Comparison of ENCODE assay signal across 1 cellular context in the genomic region with DNA sequence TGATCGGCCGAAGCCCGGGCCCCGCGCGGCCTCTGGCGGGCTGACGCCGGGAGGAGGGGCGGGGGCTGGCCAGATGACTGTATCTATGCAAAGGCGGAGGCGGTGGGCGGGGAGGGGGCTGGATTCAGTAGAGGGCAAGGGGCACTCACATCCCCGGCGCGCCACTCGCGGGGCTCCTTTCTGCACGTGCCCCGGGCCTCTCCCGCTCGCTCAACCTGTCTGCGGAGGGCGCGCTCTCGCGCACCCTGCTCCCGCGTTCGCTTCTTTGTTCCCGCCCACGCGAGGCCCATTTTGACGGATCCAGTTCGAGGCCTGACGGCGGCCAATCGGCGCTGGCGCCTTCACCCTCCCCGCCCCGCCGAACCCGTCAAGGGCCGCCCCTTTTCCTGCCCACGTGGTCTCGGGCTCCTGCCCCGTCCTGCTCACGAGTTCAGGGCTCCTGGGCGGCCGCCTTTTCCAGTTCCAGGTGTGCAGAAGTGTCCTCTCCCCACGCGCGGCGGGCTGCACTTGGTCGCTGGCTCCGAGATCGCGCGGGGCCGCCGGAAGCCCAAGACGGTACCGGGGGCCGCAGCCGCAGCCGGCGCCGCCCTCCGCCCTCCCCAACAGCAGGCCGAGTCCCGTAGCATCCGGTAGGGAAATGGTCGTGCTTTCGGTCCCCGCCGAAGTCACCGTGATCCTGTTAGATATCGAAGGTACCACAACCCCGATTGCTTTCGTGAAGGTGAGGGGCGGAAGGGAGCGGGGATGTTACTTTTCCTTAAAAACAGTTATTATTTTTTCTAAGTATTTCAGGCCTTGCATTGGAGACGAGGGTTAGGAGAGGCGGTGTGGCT.
A peak's percentile ranks its signal among the peaks of the same experiment; 100 is the strongest.
TF ChIP-seq lines count a peak whose summit lies in the region.

ENOPH1 (plus strand) TSS at position 398 of the 833 bp plus-strand sequence; CDS start at position 638, 240 bp downstream.
HNRNPDL (minus strand) TSS at position 270 of the 833 bp plus-strand sequence. CDS start 772 bp downstream, outside the sequence.

TF ChIP-seq in HepG2, 621 proteins besides CTCF, POLR2A, EP300 and RAD21 (continued from another document and continues in another):
- no peak for TF ChIP-seq ZNF431 (CRISPR knock-in tag; IDR thresholded peaks at IDR 0.05; ENCODE audit: borderline replicate concordance, low read depth)
- TF ChIP-seq SRSF4 (IDR thresholded peaks at IDR 0.05; ENCODE audit: low read depth, low read length, poor library complexity, severe bottlenecking) = no peak
- TF ChIP-seq TGIF2 (CRISPR knock-in tag; IDR thresholded peaks at IDR 0.05) = peak; percentile 67; the same call in 1 of the 2 replicates
- TF ChIP-seq, protein P1, sequence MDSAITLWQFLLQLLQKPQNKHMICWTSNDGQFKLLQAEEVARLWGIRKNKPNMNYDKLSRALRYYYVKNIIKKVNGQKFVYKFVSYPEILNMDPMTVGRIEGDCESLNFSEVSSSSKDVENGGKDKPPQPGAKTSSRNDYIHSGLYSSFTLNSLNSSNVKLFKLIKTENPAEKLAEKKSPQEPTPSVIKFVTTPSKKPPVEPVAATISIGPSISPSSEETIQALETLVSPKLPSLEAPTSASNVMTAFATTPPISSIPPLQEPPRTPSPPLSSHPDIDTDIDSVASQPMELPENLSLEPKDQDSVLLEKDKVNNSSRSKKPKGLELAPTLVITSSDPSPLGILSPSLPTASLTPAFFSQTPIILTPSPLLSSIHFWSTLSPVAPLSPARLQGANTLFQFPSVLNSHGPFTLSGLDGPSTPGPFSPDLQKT (CRISPR knock-in tag; IDR thresholded peaks at IDR 0.05; ENCODE audit: borderline replicate concordance) = 0 out of 2 replicates have a peak, but pooled peaks have one; percentile 70
- TF ChIP-seq ONECUT2 (CRISPR knock-in tag; IDR thresholded peaks at IDR 0.05) = peak; percentile 43
- TF ChIP-seq SALL2 (CRISPR knock-in tag; IDR thresholded peaks at IDR 0.05) = peak; percentile 84
- peak; percentile 66 for TF ChIP-seq TAF1 (CRISPR knock-in tag; IDR thresholded peaks at IDR 0.05)
- peak; percentile 67; the same call in 1 of the 2 replicates for TF ChIP-seq ZNF546 (CRISPR knock-in tag; conservative IDR thresholded peaks at IDR 0.05)
- TF ChIP-seq, protein P2, sequence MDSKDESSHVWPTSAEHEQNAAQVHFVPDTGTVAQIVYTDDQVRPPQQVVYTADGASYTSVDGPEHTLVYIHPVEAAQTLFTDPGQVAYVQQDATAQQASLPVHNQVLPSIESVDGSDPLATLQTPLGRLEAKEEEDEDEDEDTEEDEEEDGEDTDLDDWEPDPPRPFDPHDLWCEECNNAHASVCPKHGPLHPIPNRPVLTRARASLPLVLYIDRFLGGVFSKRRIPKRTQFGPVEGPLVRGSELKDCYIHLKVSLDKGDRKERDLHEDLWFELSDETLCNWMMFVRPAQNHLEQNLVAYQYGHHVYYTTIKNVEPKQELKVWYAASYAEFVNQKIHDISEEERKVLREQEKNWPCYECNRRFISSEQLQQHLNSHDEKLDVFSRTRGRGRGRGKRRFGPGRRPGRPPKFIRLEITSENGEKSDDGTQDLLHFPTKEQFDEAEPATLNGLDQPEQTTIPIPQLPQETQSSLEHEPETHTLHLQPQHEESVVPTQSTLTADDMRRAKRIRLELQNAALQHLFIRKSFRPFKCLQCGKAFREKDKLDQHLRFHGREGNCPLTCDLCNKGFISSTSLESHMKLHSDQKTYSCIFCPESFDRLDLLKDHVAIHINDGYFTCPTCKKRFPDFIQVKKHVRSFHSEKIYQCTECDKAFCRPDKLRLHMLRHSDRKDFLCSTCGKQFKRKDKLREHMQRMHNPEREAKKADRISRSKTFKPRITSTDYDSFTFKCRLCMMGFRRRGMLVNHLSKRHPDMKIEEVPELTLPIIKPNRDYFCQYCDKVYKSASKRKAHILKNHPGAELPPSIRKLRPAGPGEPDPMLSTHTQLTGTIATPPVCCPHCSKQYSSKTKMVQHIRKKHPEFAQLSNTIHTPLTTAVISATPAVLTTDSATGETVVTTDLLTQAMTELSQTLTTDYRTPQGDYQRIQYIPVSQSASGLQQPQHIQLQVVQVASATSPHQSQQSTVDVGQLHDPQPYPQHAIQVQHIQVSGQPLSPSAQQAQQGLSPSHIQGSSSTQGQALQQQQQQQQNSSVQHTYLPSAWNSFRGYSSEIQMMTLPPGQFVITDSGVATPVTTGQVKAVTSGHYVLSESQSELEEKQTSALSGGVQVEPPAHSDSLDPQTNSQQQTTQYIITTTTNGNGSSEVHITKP (CRISPR knock-in tag; IDR thresholded peaks at IDR 0.05; ENCODE audit: low read depth) = peak; percentile 43; the same call in 1 of the 2 replicates
- TF ChIP-seq EHMT2 (IDR thresholded peaks at IDR 0.05; ENCODE audit: borderline replicate concordance, low read depth, low read length) = no peak
- no peak for TF ChIP-seq ZNF235 (CRISPR knock-in tag; IDR thresholded peaks at IDR 0.05; ENCODE audit: borderline replicate concordance)
- peak; percentile 93 for TF ChIP-seq SNAPC2 (CRISPR knock-in tag; IDR thresholded peaks at IDR 0.05)
- TF ChIP-seq ELF1 (CRISPR knock-in tag; IDR thresholded peaks at IDR 0.05) = peak; percentile 61
- peak; percentile 93 for TF ChIP-seq ZSCAN20 (CRISPR knock-in tag; IDR thresholded peaks at IDR 0.05; ENCODE audit: borderline replicate concordance)
- TF ChIP-seq GFI1 (CRISPR knock-in tag; IDR thresholded peaks at IDR 0.05; ENCODE audit: borderline replicate concordance) = no peak
- peak; percentile 41; the same call in 1 of the 2 replicates for TF ChIP-seq RELA (CRISPR knock-in tag; IDR thresholded peaks at IDR 0.05)
- TF ChIP-seq ZNF761 (CRISPR knock-in tag; conservative IDR thresholded peaks at IDR 0.05) = no peak
- peak; percentile 74 for TF ChIP-seq KMT2B (CRISPR knock-in tag; IDR thresholded peaks at IDR 0.05)
- TF ChIP-seq ZNF451 (CRISPR knock-in tag; IDR thresholded peaks at IDR 0.05) = peak; percentile 76; the same call in 1 of the 2 replicates
- peak; percentile 61; the same call in 1 of the 2 replicates for TF ChIP-seq HBP1 (CRISPR knock-in tag; IDR thresholded peaks at IDR 0.05; ENCODE audit: low read depth)
- TF ChIP-seq NPAS2 (CRISPR knock-in tag; IDR thresholded peaks at IDR 0.05; ENCODE audit: borderline replicate concordance) = no peak
- no peak for TF ChIP-seq ZNF513 (CRISPR knock-in tag; conservative IDR thresholded peaks at IDR 0.05)
- TF ChIP-seq PHF20 (CRISPR knock-in tag; IDR thresholded peaks at IDR 0.05) = peak; percentile 50
- no peak for TF ChIP-seq ZNF24 (IDR thresholded peaks at IDR 0.05)
- no peak for TF ChIP-seq NFE2 (CRISPR knock-in tag; IDR thresholded peaks at IDR 0.05)
- TF ChIP-seq JUND (CRISPR knock-in tag; IDR thresholded peaks at IDR 0.05) = no peak
- TF ChIP-seq, protein P3, sequence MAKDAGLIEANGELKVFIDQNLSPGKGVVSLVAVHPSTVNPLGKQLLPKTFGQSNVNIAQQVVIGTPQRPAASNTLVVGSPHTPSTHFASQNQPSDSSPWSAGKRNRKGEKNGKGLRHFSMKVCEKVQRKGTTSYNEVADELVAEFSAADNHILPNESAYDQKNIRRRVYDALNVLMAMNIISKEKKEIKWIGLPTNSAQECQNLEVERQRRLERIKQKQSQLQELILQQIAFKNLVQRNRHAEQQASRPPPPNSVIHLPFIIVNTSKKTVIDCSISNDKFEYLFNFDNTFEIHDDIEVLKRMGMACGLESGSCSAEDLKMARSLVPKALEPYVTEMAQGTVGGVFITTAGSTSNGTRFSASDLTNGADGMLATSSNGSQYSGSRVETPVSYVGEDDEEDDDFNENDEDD (CRISPR knock-in tag; IDR thresholded peaks at IDR 0.05; ENCODE audit: borderline replicate concordance) = peak; percentile 98
- no peak for TF ChIP-seq SYNCRIP (IDR thresholded peaks at IDR 0.05; ENCODE audit: insufficient read depth, low read depth, low read length)
- TF ChIP-seq ATF1 (CRISPR knock-in tag; IDR thresholded peaks at IDR 0.05) = no peak
- TF ChIP-seq HOXA7 (CRISPR knock-in tag; IDR thresholded peaks at IDR 0.05) = 0 out of 2 replicates have a peak, but pooled peaks have one; percentile 62
- TF ChIP-seq NBN (conservative IDR thresholded peaks at IDR 0.05) = no peak
- TF ChIP-seq ZBTB10 (CRISPR knock-in tag; IDR thresholded peaks at IDR 0.05; ENCODE audit: borderline replicate concordance) = peak; percentile 85; the same call in 1 of the 2 replicates
- no peak; the same call in 1 of the 2 replicates for TF ChIP-seq ZNF776 (CRISPR knock-in tag; IDR thresholded peaks at IDR 0.05)
- TF ChIP-seq ZMYM4 (CRISPR knock-in tag; IDR thresholded peaks at IDR 0.05) = peak; percentile 94
- TF ChIP-seq MTF1 (CRISPR knock-in tag; IDR thresholded peaks at IDR 0.05) = peak; percentile 85; the same call in 1 of the 2 replicates
- no peak for TF ChIP-seq ZNF337 (CRISPR knock-in tag; IDR thresholded peaks at IDR 0.05; ENCODE audit: borderline replicate concordance, low read depth)
- TF ChIP-seq MYC (CRISPR knock-in tag; IDR thresholded peaks at IDR 0.05; ENCODE audit: borderline replicate concordance) = peak; percentile 95
- no peak for TF ChIP-seq CENPBD1 (CRISPR knock-in tag; IDR thresholded peaks at IDR 0.05; ENCODE audit: borderline replicate concordance, low read depth)
- no peak for TF ChIP-seq MBNL3 (CRISPR knock-in tag; conservative IDR thresholded peaks at IDR 0.05)
- no peak for TF ChIP-seq TERF1 (CRISPR knock-in tag; IDR thresholded peaks at IDR 0.05)
- TF ChIP-seq NCOA5 (CRISPR knock-in tag; IDR thresholded peaks at IDR 0.05) = no peak
- TF ChIP-seq ZBTB7A (CRISPR knock-in tag; IDR thresholded peaks at IDR 0.05) = 0 out of 2 replicates have a peak, but pooled peaks have one; percentile 57
- peak; percentile 94 for TF ChIP-seq BORCS8-MEF2B (CRISPR knock-in tag; IDR thresholded peaks at IDR 0.05)
- TF ChIP-seq SOX6 (IDR thresholded peaks at IDR 0.05) = no peak
- peak; percentile 83 for TF ChIP-seq SOX6 (CRISPR knock-in tag; IDR thresholded peaks at IDR 0.05)
- peak; percentile 75; the same call in 1 of the 2 replicates for TF ChIP-seq ZNF543 (CRISPR knock-in tag; IDR thresholded peaks at IDR 0.05)
- TF ChIP-seq ZFP36 (IDR thresholded peaks at IDR 0.05; ENCODE audit: borderline replicate concordance, low read depth, low read length, partially characterized antibody) = no peak
- TF ChIP-seq ZNF709 (CRISPR knock-in tag; IDR thresholded peaks at IDR 0.05) = peak; percentile 82
- peak; percentile 47; the same call in 1 of the 2 replicates for TF ChIP-seq NRL (CRISPR knock-in tag; IDR thresholded peaks at IDR 0.05; ENCODE audit: borderline replicate concordance)
- TF ChIP-seq AGO2 (optimal IDR thresholded peaks at IDR 0.05; ENCODE audit: low read depth, low read length) = peak; percentile 24
- peak; percentile 78 for TF ChIP-seq HNF4A (CRISPR knock-in tag; IDR thresholded peaks at IDR 0.05)
- peak; percentile 69; the same call in 1 of the 2 replicates for TF ChIP-seq ZBTB7B (CRISPR knock-in tag; IDR thresholded peaks at IDR 0.05)
- TF ChIP-seq IRX3 (CRISPR knock-in tag; IDR thresholded peaks at IDR 0.05; ENCODE audit: borderline replicate concordance, low read depth) = peak; percentile 96; the same call in 1 of the 2 replicates
